In the genomic region with DNA sequence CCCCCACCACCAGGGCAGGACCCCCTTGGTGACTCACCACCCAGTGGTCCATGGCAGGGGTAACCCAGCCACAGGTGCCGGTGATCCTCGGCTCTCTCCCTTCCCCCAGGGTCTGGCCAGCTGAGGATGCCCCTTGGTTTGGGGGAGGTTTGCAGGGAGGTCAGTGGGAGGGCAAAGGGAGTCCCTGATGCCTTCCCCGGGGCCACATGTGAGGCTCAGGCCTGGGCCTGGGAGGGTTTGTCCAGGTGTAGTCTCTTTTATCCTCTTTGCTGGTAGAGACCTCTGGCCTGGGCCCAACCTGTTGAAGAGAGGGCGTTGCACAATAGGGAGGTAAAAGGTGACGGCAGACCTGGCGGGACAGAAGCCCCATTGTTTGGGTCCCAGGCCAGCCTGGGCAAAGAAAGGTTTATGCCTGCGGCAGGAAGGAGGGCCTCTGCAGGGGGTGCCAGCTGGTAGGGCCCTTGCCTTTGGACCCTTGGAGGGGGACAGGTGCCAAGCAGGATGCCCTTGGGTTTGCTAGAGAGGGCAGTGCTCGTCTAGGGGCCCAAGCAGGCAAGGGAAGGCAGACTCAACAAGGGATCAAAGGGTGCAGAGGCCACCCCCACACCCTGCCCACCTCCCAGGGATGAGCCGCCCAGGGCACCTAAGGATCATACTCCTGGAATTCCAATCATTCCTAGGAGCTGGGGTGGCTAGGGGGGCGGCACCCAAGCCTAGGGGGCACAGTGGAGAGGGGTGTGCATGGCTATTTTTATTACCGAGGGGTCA, we compare ENCODE assay signal across 10 cellular contexts. TPM values are rescaled to one million over a fixed set of nuclear protein-coding genes. Genes with fewer than 3 reads are reported as not detected.
DNase-seq lines count a peak whose midpoint lies in the region; ATAC-seq and TF ChIP-seq lines count a peak whose summit lies in the region.
"Had no signal": no experiment of that assay in that cellular context is flagged by ENCODE, and none has a peak within 500 bp of the region (broad histone marks: within the 10 kb centered on the region; RNA-seq: fewer than 3 reads in every experiment).

No MANE protein-coding gene starts in this region.

- H3K9me3 ChIP-seq in right atrium auricular region (no peaks in the 10 kb centered on the region), endodermal cell (ENCODE audit: control insufficient read depth, low read length) (no peaks in the 10 kb centered on the region), neuronal stem cell (replicated peaks in 1 of 2; ENCODE audit: control insufficient read depth in 2 of 2, insufficient read depth in 1 of 2, low read depth in 1 of 2, low read length in 2 of 2) (no peaks in the 10 kb centered on the region)

- peaks cover 14% of the 10 kb centered on the region for H3K36me3 ChIP-seq in right atrium auricular region
- no peaks in the 10 kb centered on the region for H3K36me3 ChIP-seq in endodermal cell (ENCODE audit: control insufficient read depth, insufficient read depth, low read length)
- H3K36me3 ChIP-seq in neuronal stem cell (replicated peaks in 1 of 2; ENCODE audit: control insufficient read depth in 2 of 2, insufficient read depth in 2 of 2, low read length in 2 of 2) = no peaks in the 10 kb centered on the region

- no peaks in the 10 kb centered on the region for H3K36me3 Mint-ChIP-seq in endodermal cell (ENCODE audit: low read depth)
- H3K36me3 Mint-ChIP-seq in stimulated activated naive B cell treated with anti-CD40 and anti-IgM and Interleukin-4, amounts not matched to agents 10 μg/mL and 1 μg/mL and 100 μg/mL, for 72 hours = no peaks in the 10 kb centered on the region

- H3K9me3 Mint-ChIP-seq in endodermal cell = no peaks in the 10 kb centered on the region
- H3K9me3 Mint-ChIP-seq in stimulated activated naive B cell treated with anti-CD40 and anti-IgM and Interleukin-4, amounts not matched to agents 10 μg/mL and 1 μg/mL and 100 μg/mL, for 72 hours = no peaks in the 10 kb centered on the region
- H3K9me3 Mint-ChIP-seq: dendritic cell treated with granulocyte-macrophage colony-stimulating factor and Interleukin-4, amounts not matched to agents 40 ng/mL and 50 ng/mL, for 4 days had no signal

- no peak overlapping the region for H2AFZ ChIP-seq in neuronal stem cell (ENCODE audit: low read length)

- H2BK120ac ChIP-seq in neuronal stem cell (ENCODE audit: low read depth, low read length) = no peak overlapping the region

- no peak overlapping the region for H3K4ac ChIP-seq in neuronal stem cell (ENCODE audit: low read length)

- no peak overlapping the region for H2BK15ac ChIP-seq in neuronal stem cell (ENCODE audit: low read length)

- no peak overlapping the region for H3K27ac Mint-ChIP-seq in endodermal cell
- no peak overlapping the region for H3K27ac Mint-ChIP-seq in stimulated activated naive B cell treated with anti-CD40 and anti-IgM and Interleukin-4, amounts not matched to agents 10 μg/mL and 1 μg/mL and 100 μg/mL, for 72 hours

- no peaks in the 10 kb centered on the region for H3K79me1 ChIP-seq in neuronal stem cell (ENCODE audit: low read depth, low read length)

- DNase-seq in right atrium auricular region (ENCODE audit: low spot score) (peak; percentile 58), cardiac septum (ENCODE audit: low spot score) (no peak), endodermal cell (peak; percentile 72), neuronal stem cell (ENCODE audit: low spot score) (no peak), omental fat pad (ENCODE audit: low spot score) (no peak), amniotic stem cell (lab: John Stamatoyannopoulos, UW) (no peak)
- DNase-seq in stimulated activated naive B cell treated with anti-CD40 and anti-IgM and Interleukin-4, amounts not matched to agents 10 μg/mL and 1 μg/mL and 100 μg/mL, for 72 hours = no peak
- DNase-seq: C1 segment of cervical spinal cord had no signal

- TF ChIP-seq CTCF in right atrium auricular region (IDR thresholded peaks at IDR 0.05) = no peak
- no peak for TF ChIP-seq CTCF in endodermal cell (conservative IDR thresholded peaks at IDR 0.05)
- no peak for TF ChIP-seq CTCF in omental fat pad (IDR thresholded peaks at IDR 0.05)

- no peak for ATAC-seq in stimulated activated naive B cell treated with anti-CD40 and anti-IgM and Interleukin-4, amounts not matched to agents 10 μg/mL and 1 μg/mL and 100 μg/mL, for 72 hours (replicated peaks)
- ATAC-seq in omental fat pad (ENCODE audit: low FRiP score) = no peak
- ATAC-seq in GM19452 (IDR thresholded peaks at IDR 0.05; ENCODE audit: unreplicated experiment) = no peak

- H2AK5ac ChIP-seq in neuronal stem cell (ENCODE audit: low read depth, low read length) = peak overlapping the region; percentile 81

- no peak overlapping the region for H3K14ac ChIP-seq in neuronal stem cell (ENCODE audit: low read length)

- no peak overlapping the region for H3K4me2 ChIP-seq in neuronal stem cell (ENCODE audit: insufficient read depth, low read length, poor library complexity, severe bottlenecking)

- no peaks in the 10 kb centered on the region for H3K27me3 ChIP-seq in right atrium auricular region
- H3K27me3 ChIP-seq in endodermal cell (ENCODE audit: control insufficient read depth, insufficient read depth, low read length, poor library complexity, severe bottlenecking) = no peaks in the 10 kb centered on the region
- peaks cover 0 to 79% (median 16%) of the 10 kb centered on the region in 3 experiments for H3K27me3 ChIP-seq in neuronal stem cell (ENCODE audit: control insufficient read depth in 3 of 3, insufficient read depth in 3 of 3, low read depth in 1 of 3, low read length in 3 of 3)

- H2BK12ac ChIP-seq in neuronal stem cell (ENCODE audit: low read length) = no peak overlapping the region

- H3K23ac ChIP-seq in neuronal stem cell (ENCODE audit: low read depth, low read length, poor library complexity) = no peak overlapping the region

- H3K4me1 ChIP-seq in right atrium auricular region = peaks cover 0 to 57% of the 10 kb centered on the region in 2 donors
- H3K4me1 ChIP-seq in endodermal cell (ENCODE audit: control insufficient read depth, insufficient read depth, low read length) = peaks cover 10% of the 10 kb centered on the region
- H3K4me1 ChIP-seq in neuronal stem cell (ENCODE audit: control insufficient read depth in 2 of 2, insufficient read depth in 1 of 2, low read depth in 1 of 2, low read length in 2 of 2) = peaks cover 6 to 14% of the 10 kb centered on the region in 2 donors

- H3K4me1 Mint-ChIP-seq in endodermal cell = peaks cover 27% of the 10 kb centered on the region
- H3K4me1 Mint-ChIP-seq in stimulated activated naive B cell treated with anti-CD40 and anti-IgM and Interleukin-4, amounts not matched to agents 10 μg/mL and 1 μg/mL and 100 μg/mL, for 72 hours = peaks cover 16 to 21% of the 10 kb centered on the region in 2 donors

- peak overlapping the region; percentile 45 for H3K4me3 Mint-ChIP-seq in endodermal cell
- no peak overlapping the region for H3K4me3 Mint-ChIP-seq in stimulated activated naive B cell treated with anti-CD40 and anti-IgM and Interleukin-4, amounts not matched to agents 10 μg/mL and 1 μg/mL and 100 μg/mL, for 72 hours

- intact Hi-C loops in cardiac septum (cut with DNase I) = loop anchor here (2.0 to 10.0 kb wide), 3 partner anchors 51 to 359 kb away; a partner anchor contains a TSS

- no peak overlapping the region for H4K8ac ChIP-seq in neuronal stem cell (ENCODE audit: low read depth, low read length)

- H3K27ac ChIP-seq in right atrium auricular region (peak overlapping the region; percentile 85 to 96), endodermal cell (ENCODE audit: low read depth, low read length) (no peak overlapping the region), neuronal stem cell (replicated peaks; ENCODE audit: low read length) (no peak overlapping the region)

- H2BK5ac ChIP-seq in neuronal stem cell (ENCODE audit: low read length) = peak overlapping the region; percentile 30

- H4K91ac ChIP-seq in neuronal stem cell (ENCODE audit: low read depth, low read length, poor library complexity) = no peak overlapping the region

- H3K9ac ChIP-seq in endodermal cell (ENCODE audit: extremely low read depth, low read length, poor library complexity, severe bottlenecking) (no peak overlapping the region), neuronal stem cell (ENCODE audit: low read depth, low read length, poor library complexity) (peak overlapping the region; percentile 30)

- H3K27me3 Mint-ChIP-seq in endodermal cell (ENCODE audit: insufficient read depth) = peaks cover 6% of the 10 kb centered on the region
- peaks cover 14 to 25% of the 10 kb centered on the region in 2 donors for H3K27me3 Mint-ChIP-seq in stimulated activated naive B cell treated with anti-CD40 and anti-IgM and Interleukin-4, amounts not matched to agents 10 μg/mL and 1 μg/mL and 100 μg/mL, for 72 hours

- peak overlapping the region; percentile 11 for H3K18ac ChIP-seq in neuronal stem cell (ENCODE audit: low read length)

- WGBS in endodermal cell (ENCODE audit: insufficient coverage in 1 of 2, insufficient read length in 1 of 2), 2 experiments = 80 to 93% methylated on average over 2 to 11 of the region's 11 CpGs
- no CpG with 5 or more reads among the region's 11 CpGs for WGBS in neuronal stem cell (ENCODE audit: extremely low coverage in 2 of 2, insufficient read length in 2 of 2, insufficient replicate concordance in 1 of 2), 2 donors

- H3K4me3 ChIP-seq in right atrium auricular region (peak overlapping the region; percentile 17 to 64), endodermal cell (ENCODE audit: low read length) (no peak overlapping the region), neuronal stem cell (ENCODE audit: low read length in 2 of 2) (no peak overlapping the region)

RNA-seq across cellular contexts. Expression of a gene that starts 0.8 kb away (rescaled TPM):
- total RNA-seq in right atrium auricular region = 100 to 1,000 TPM; 211 to 264 TPM
- 180 TPM for total RNA-seq in cardiac septum
- 1 to 10 TPM; 3.0 to 3.4 TPM for total RNA-seq in endodermal cell
- polyA plus RNA-seq in endodermal cell (2013, experiment 1 of 2) = 1.0 TPM
- 0.70 TPM for polyA plus RNA-seq in endodermal cell (2013, experiment 2 of 2)
- polyA plus RNA-seq in neuronal stem cell (2013, experiment 1 of 2) = 0.06 TPM
- polyA plus RNA-seq in neuronal stem cell (2013, experiment 2 of 2) = not detected
- total RNA-seq in omental fat pad = 100 to 1,000 TPM in 3 of 4 donors, 10 to 100 TPM in 1; 89.7 to 661 (median 197) TPM

RNA-seq across cellular contexts. Expression of a gene that starts 41.9 kb away (rescaled TPM):
- total RNA-seq in right atrium auricular region (under 1 TPM in 1 of 2 donors, not detected in 1; 0.43 TPM), cardiac septum (not detected), endodermal cell (not detected), omental fat pad (1 to 10 TPM in 1 of 4 donors, not detected in 3; 1.6 TPM)
- polyA plus RNA-seq in endodermal cell (2013, experiment 1 of 2) = 0.28 TPM
- not detected for polyA plus RNA-seq in endodermal cell (2013, experiment 2 of 2)
- 0.28 TPM for polyA plus RNA-seq in neuronal stem cell (2013, experiment 1 of 2)
- 0.22 TPM for polyA plus RNA-seq in neuronal stem cell (2013, experiment 2 of 2)

Comparison
In these comparisons a context has a peak if more than half of its experiments do, and no peak if none do; other contexts are left out.
1. DNase-seq: peak in right atrium auricular region (single experiment) and endodermal cell (single experiment); none in cardiac septum (single experiment), neuronal stem cell (single experiment), stimulated activated naive B cell treated with anti-CD40 and anti-IgM and Interleukin-4, amounts not matched to agents 10 μg/mL and 1 μg/mL and 100 μg/mL, for 72 hours (single experiment), omental fat pad (single experiment) and amniotic stem cell (single experiment).
2. H3K27ac ChIP-seq: peak in right atrium auricular region (2 of 2); none in endodermal cell (single experiment) and neuronal stem cell (single experiment).
3. H3K4me3 ChIP-seq: peak in right atrium auricular region (2 of 2); none in endodermal cell (single experiment) and neuronal stem cell (0 of 2).
4. RNA of a gene that starts 0.8 kb away (total RNA-seq): 211 to 264 TPM in right atrium auricular region, 89.7 to 661 TPM in omental fat pad and 180 TPM in cardiac septum (single experiment); 3.0 to 3.4 TPM in endodermal cell; every median in the first group is over 10 times any median in the second.